Comparison of ENCODE assay signal across 8 cellular contexts in the genomic region with DNA sequence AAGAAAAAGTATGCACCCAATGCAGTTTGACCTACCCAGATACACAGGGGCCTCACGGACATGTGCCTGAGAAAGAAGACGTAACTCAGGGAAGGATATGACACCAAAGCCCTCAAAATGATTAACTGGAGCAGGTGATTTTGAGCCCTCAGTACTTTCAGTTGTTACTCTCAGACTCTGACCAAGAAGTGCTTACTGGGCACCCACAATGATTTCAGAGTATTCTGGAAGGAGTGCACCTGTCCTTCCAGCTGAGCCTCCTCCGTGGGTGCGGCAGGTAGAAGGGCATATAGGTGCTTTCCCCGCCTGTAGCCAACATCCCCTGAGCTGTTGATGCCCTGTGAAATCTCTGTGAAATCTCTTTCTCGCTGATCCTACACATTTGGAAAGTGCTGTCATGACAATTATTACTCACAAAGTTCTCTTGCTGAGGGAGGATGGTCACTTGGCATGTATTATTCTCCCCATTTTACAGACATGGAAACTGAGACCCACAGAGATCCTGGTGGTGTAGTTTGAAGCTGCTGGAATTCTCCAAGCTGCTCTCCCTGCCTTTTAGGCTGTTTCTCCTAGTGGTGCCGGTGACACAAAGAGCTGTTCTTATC.
DNase-seq lines count a peak whose midpoint lies in the region; ATAC-seq, FAIRE-seq and TF ChIP-seq lines count a peak whose summit lies in the region.

No MANE protein-coding gene starts in this region.

- no TSS peak for BruUV-seq in GM12878 (replicated peaks; lab: Mats Ljungman, UMichigan)
- no TSS peak for BruUV-seq in A673 (replicated peaks; lab: Mats Ljungman, UMichigan)
- no TSS peak for BruUV-seq in PC-9 (replicated peaks; lab: Mats Ljungman, UMichigan)

- no peak for TF ChIP-seq CTCF in GM12878 (IDR thresholded peaks at IDR 0.05 in 2 of 3, conservative IDR thresholded peaks at IDR 0.05 in 1 of 3; ENCODE audit: control insufficient read depth in 2 of 3, extremely low read depth in 1 of 3, insufficient read depth in 1 of 3, low read depth in 3 of 3, low read length in 3 of 3)
- no peak for TF ChIP-seq CTCF in A673 (conservative IDR thresholded peaks at IDR 0.05; ENCODE audit: low read depth, low read length)
- TF ChIP-seq CTCF in PC-9 (conservative IDR thresholded peaks at IDR 0.05) = no peak

- DNase-seq in CD4-positive, alpha-beta memory T cell = peak in 2 of 5 donors; percentile 31 to 50
- DNase-seq in GM12878 (ENCODE audit: low read depth, low spot score) (peak; percentile 98), A673 (ENCODE audit: low spot score) (no peak), germinal center (ENCODE audit: low spot score) (no peak), PC-9 (no peak), NCI-H2171 treated with DMSO at 0.1 percent for 48 hours (lab: John Stamatoyannopoulos, UW) (no peak)

- TF ChIP-seq RAD21 in GM12878 (IDR thresholded peaks at IDR 0.05; ENCODE audit: insufficient read depth, low read depth, low read length) = peak; percentile 1; the same call in 1 of the 2 replicates

- H3K4me3 Mint-ChIP-seq in CD4-positive, alpha-beta memory T cell = peak overlapping the region in 6 of 8 donors; percentile 75 to 86 (median 82)

- 13% methylated on average over 7 of the region's 7 CpGs for WGBS in GM12878 (ENCODE audit: insufficient coverage, insufficient replicate concordance, low lambda C conversion rate, missing lambda C conversion rate)

- H3K27ac ChIP-seq in CD4-positive, alpha-beta memory T cell (ENCODE audit: low read depth, low read length) = peak overlapping the region; percentile 15
- H3K27ac ChIP-seq in GM12878 (ENCODE audit: control insufficient read depth, insufficient read depth) (peak overlapping the region; percentile 95), A673 (ENCODE audit: low read depth, low read length, poor library complexity, severe bottlenecking) (no peak overlapping the region), PC-9 (no peak overlapping the region)

- H3K27me3 Mint-ChIP-seq in CD4-positive, alpha-beta memory T cell = peaks cover 0 to 6% of the 10 kb centered on the region in 2 donors

- peak overlapping the region; percentile 83 for H3K9ac ChIP-seq in GM12878 (ENCODE audit: control insufficient read depth, insufficient read depth, low read length)

- no peaks in the 10 kb centered on the region for H3F3A ChIP-seq in PC-9 (ENCODE audit: insufficient read depth, low read depth)

- peak; percentile 91 for FAIRE-seq in GM12878 (lab: Jason Lieb, UNC)

- no peaks in the 10 kb centered on the region for H3K9me2 ChIP-seq in PC-9 (ENCODE audit: insufficient read depth)

- H3K79me2 ChIP-seq in GM12878 (ENCODE audit: control insufficient read depth, insufficient read depth, low read length) (peaks cover 13% of the 10 kb centered on the region), PC-9 (ENCODE audit: low read depth) (no peaks in the 10 kb centered on the region)

- no peak overlapping the region for H3K4me3 ChIP-seq in CD4-positive, alpha-beta memory T cell (ENCODE audit: low read length in 2 of 2)
- H3K4me3 ChIP-seq in GM12878 = no peak overlapping the region; the same call in 1 of the 2 replicates
- H3K4me3 ChIP-seq in A673 (ENCODE audit: low read depth, low read length, poor library complexity, severe bottlenecking) = no peak overlapping the region
- H3K4me3 ChIP-seq in PC-9 = no peak overlapping the region

- H4K20me1 ChIP-seq in GM12878 (ENCODE audit: control insufficient read depth, insufficient read depth) = no peaks in the 10 kb centered on the region
- no peaks in the 10 kb centered on the region for H4K20me1 ChIP-seq in PC-9 (ENCODE audit: insufficient read depth)

- no peak for TF ChIP-seq POLR2A in GM12878 (IDR thresholded peaks at IDR 0.05; ENCODE audit: low read depth, low read length)

- H3K9me3 Mint-ChIP-seq in CD4-positive, alpha-beta memory T cell = peaks cover 0 to 1% (median 0%) of the 10 kb centered on the region in 8 donors

- no peaks in the 10 kb centered on the region for H3K27me3 ChIP-seq in CD4-positive, alpha-beta memory T cell (ENCODE audit: insufficient read depth, low read length)
- H3K27me3 ChIP-seq in GM12878 (replicated peaks in 1 of 2; ENCODE audit: control insufficient read depth in 2 of 2, insufficient read depth in 2 of 2, low read length in 1 of 2) (no peaks in the 10 kb centered on the region), A673 (replicated peaks; ENCODE audit: insufficient read depth, low read depth, low read length, poor library complexity) (peaks cover 30% of the 10 kb centered on the region), PC-9 (ENCODE audit: insufficient read depth, low read depth) (peaks cover 88% of the 10 kb centered on the region)

- H3K4me2 ChIP-seq in GM12878 (ENCODE audit: control insufficient read depth, insufficient read depth) = peak overlapping the region; percentile 96
- no peak overlapping the region for H3K4me2 ChIP-seq in PC-9

- TF ChIP-seq EP300 in GM12878 (IDR thresholded peaks at IDR 0.05; ENCODE audit: borderline replicate concordance in 1 of 2, control insufficient read depth in 1 of 2, low read depth in 2 of 2, low read length in 2 of 2) = peak; percentile 94

- ATAC-seq in GM19467 (IDR thresholded peaks at IDR 0.05; ENCODE audit: unreplicated experiment) (peak; percentile 69), HG03354 (IDR thresholded peaks at IDR 0.05; ENCODE audit: poor library complexity, severe bottlenecking, unreplicated experiment) (peak; percentile 79), GM12878 (peak; percentile 72)

- POLR2A ChIA-PET in CD4-positive, alpha-beta memory T cell (lab: Charles Lee; ENCODE audit: partially characterized antibody) = interaction anchor here (0.7 to 3.2 kb wide), 2 partner anchors 153 to 158 kb away, joined by 3 to 17 read pairs; a partner anchor contains a TSS
- POLR2A ChIA-PET in GM12878 (lab: Charles Lee) (interaction anchor here (0.6 to 10.2 kb wide), 8 partner anchors 8 to 153 kb away, joined by 3 to 245 read pairs (median 16); a partner anchor contains a TSS), A673 (lab: Charles Lee; ENCODE audit: low non-redundant PET) (no interaction called here), PC-9 (lab: Charles Lee; ENCODE audit: unreplicated experiment) (no interaction called here)

- peaks cover 50% of the 10 kb centered on the region for H3K4me1 ChIP-seq in CD4-positive, alpha-beta memory T cell (ENCODE audit: insufficient read depth, low read length)
- peaks cover 44% of the 10 kb centered on the region for H3K4me1 ChIP-seq in GM12878 (ENCODE audit: control insufficient read depth, insufficient read depth, low read length)
- no peaks in the 10 kb centered on the region for H3K4me1 ChIP-seq in A673 (ENCODE audit: insufficient read depth, low read length, poor library complexity, severe bottlenecking)
- H3K4me1 ChIP-seq in PC-9 (replicated peaks; ENCODE audit: insufficient read depth) = no peaks in the 10 kb centered on the region

- CTCF ChIA-PET in CD4-positive, alpha-beta memory T cell (lab: Charles Lee; ENCODE audit: partially characterized antibody) = interaction anchor here (1.3 kb wide), 1 partner anchor 11 kb away, joined by 5 read pairs; no protein-coding TSS in a partner anchor
- CTCF ChIA-PET in GM12878 (lab: Yijun Ruan, JAX) = interaction anchor here (0.7 to 8.1 kb wide), 5 partner anchors 12 to 164 kb away, joined by 3 to 256 read pairs (median 3); no protein-coding TSS in a partner anchor
- CTCF ChIA-PET in A673 (lab: Charles Lee) = no interaction called here
- CTCF ChIA-PET in PC-9 (lab: Charles Lee) = no interaction called here

- intact Hi-C loops in CD4-positive, alpha-beta memory T cell (cut with micrococcal nuclease) = loop anchor here (2.0 kb wide), 1 partner anchor 24 kb away; no protein-coding TSS in a partner anchor
- intact Hi-C loops in GM12878 (cut with micrococcal nuclease; ENCODE audit: unreplicated experiment) = loop anchor here (1.0 to 10.0 kb wide), 5 partner anchors 17 to 234 kb away; no protein-coding TSS in a partner anchor
- intact Hi-C loops in A673 (cut with micrococcal nuclease; ENCODE audit: unreplicated experiment) = no loop called here
- intact Hi-C loops in PC-9 (cut with micrococcal nuclease; ENCODE audit: unreplicated experiment) = no loop called here

- in situ Hi-C loops in GM12878 (cut with MboI) = no loop called here

- SMC1A ChIA-PET in GM12878 (lab: Charles Lee; ENCODE audit: uncharacterized antibody, unreplicated experiment) = interaction anchor here (0.7 to 13.3 kb wide), 8 partner anchors 12 to 155 kb away, joined by 3 to 395 read pairs (median 6); a partner anchor contains a TSS

- peak overlapping the region; percentile 35 to 81 (median 67) for H3K27ac Mint-ChIP-seq in CD4-positive, alpha-beta memory T cell

- no peaks in the 10 kb centered on the region for H3K36me3 Mint-ChIP-seq in CD4-positive, alpha-beta memory T cell

- H3K36me3 ChIP-seq in CD4-positive, alpha-beta memory T cell (ENCODE audit: insufficient read depth, low read length) = no peaks in the 10 kb centered on the region
- H3K36me3 ChIP-seq in GM12878 (ENCODE audit: control insufficient read depth in 2 of 2, insufficient read depth in 2 of 2, low read length in 1 of 2) (no peaks in the 10 kb centered on the region), A673 (ENCODE audit: insufficient read depth, low read length, poor library complexity, severe bottlenecking) (no peaks in the 10 kb centered on the region), PC-9 (ENCODE audit: low read depth) (no peaks in the 10 kb centered on the region)

- peaks cover 40 to 57% (median 45%) of the 10 kb centered on the region in 4 donors for H3K4me1 Mint-ChIP-seq in CD4-positive, alpha-beta memory T cell

- H3K9me3 ChIP-seq in CD4-positive, alpha-beta memory T cell (ENCODE audit: control insufficient read depth in 1 of 2, low read length in 2 of 2) = no peaks in the 10 kb centered on the region
- H3K9me3 ChIP-seq in GM12878 (replicated peaks; ENCODE audit: control insufficient read depth, insufficient read depth, low read length) (no peaks in the 10 kb centered on the region), A673 (ENCODE audit: low read depth, low read length, poor library complexity, severe bottlenecking) (no peaks in the 10 kb centered on the region), PC-9 (ENCODE audit: insufficient read depth, low read depth) (no peaks in the 10 kb centered on the region)

- RAD21 ChIA-PET in GM12878 (lab: Charles Lee; ENCODE audit: unreplicated experiment) = interaction anchor here (0.9 to 10.4 kb wide), 7 partner anchors 11 to 151 kb away, joined by 3 to 360 read pairs (median 7); a partner anchor contains a TSS

- H2AFZ ChIP-seq in GM12878 (ENCODE audit: control insufficient read depth, low read depth, low read length) (no peak overlapping the region), PC-9 (no peak overlapping the region)

TF ChIP-seq in GM12878, 131 proteins besides CTCF, POLR2A, EP300 and RAD21 (continues in another document):
- TF ChIP-seq CHD4 (IDR thresholded peaks at IDR 0.05) (no peak), ESRRA (IDR thresholded peaks at IDR 0.05; ENCODE audit: low read length) (no peak)

Comparison
In these comparisons a context has a peak if more than half of its experiments do, and no peak if none do; other contexts are left out.
1. H3K27ac ChIP-seq: peak in CD4-positive, alpha-beta memory T cell (single experiment) and GM12878 (single experiment); none in A673 (single experiment) and PC-9 (single experiment).
2. CTCF ChIA-PET loops: an anchor here in CD4-positive, alpha-beta memory T cell (1.3 kb wide) and GM12878 (0.7 to 8.1 kb wide); none called in A673 and PC-9.
3. POLR2A ChIA-PET loops: an anchor here in CD4-positive, alpha-beta memory T cell (0.7 to 3.2 kb wide) and GM12878 (0.6 to 10.2 kb wide); none called in A673 and PC-9.
4. intact Hi-C loops: an anchor here in CD4-positive, alpha-beta memory T cell (2.0 kb wide) and GM12878 (1.0 to 10.0 kb wide); none called in A673 and PC-9.
5. Peak in every context shown above with its lines, with median percentiles within 50 percentile points of each other: ATAC-seq.